In the genomic region with DNA sequence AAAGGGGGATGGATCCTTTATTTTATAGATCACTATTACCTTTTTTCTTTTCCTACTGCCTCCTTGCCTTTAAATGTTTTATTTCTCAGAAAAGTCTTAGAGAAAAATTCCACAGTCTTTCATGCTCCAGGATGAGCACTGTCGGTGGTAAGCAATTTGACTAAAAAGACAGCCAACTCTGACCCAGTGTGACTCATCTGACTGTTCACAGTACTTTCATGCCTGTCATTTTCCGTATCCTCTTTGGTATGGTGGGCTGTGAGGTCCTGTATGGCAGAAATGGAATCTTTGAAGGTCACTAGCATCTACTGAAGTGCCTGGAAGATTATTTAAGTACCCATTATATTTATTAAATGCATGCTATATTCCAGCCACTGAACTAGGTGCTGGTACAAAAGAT, we compare ENCODE assay signal across 20 cellular contexts. TPM values are rescaled to one million over a fixed set of nuclear protein-coding genes. Genes with fewer than 3 reads are reported as not detected.
DNase-seq lines count a peak whose midpoint lies in the region; ATAC-seq, FAIRE-seq and TF ChIP-seq lines count a peak whose summit lies in the region.
"Had no signal": no experiment of that assay in that cellular context is flagged by ENCODE, and none has a peak within 500 bp of the region (broad histone marks: within the 10 kb centered on the region; RNA-seq: fewer than 3 reads in every experiment).

No MANE protein-coding gene starts in this region.

- H3K4me3 ChIP-seq in brain microvascular endothelial cell (ENCODE audit: low read depth, low read length): no peak overlapping the region
- H3K4me3 ChIP-seq: GM12878, lower lobe of right lung, stomach had no signal

- peaks cover 0 to 28% of the 10 kb centered on the region in 2 donors for H3K27me3 Mint-ChIP-seq in effector memory CD8-positive, alpha-beta T cell

- no peak overlapping the region for H3K27ac Mint-ChIP-seq in effector memory CD8-positive, alpha-beta T cell
- H3K27ac Mint-ChIP-seq: activated naive CD8-positive, alpha-beta T cell; activated T-cell treated with anti-CD3 and anti-CD28 coated beads, Interleukin-2, amount 50 U/mL, for 24 hours; natural killer cell treated with Interleukin-12 subunit alpha and Interleukin-12 subunit beta and Interleukin-15 and Interleukin-18, amount 100 ng/mL, for 72 hours had no signal

- H3K4me3 Mint-ChIP-seq in effector memory CD8-positive, alpha-beta T cell: no peak overlapping the region
- H3K4me3 Mint-ChIP-seq: activated naive CD8-positive, alpha-beta T cell; activated T-cell treated with anti-CD3 and anti-CD28 coated beads, Interleukin-2, amount 50 U/mL, for 24 hours; natural killer cell treated with Interleukin-12 subunit alpha and Interleukin-12 subunit beta and Interleukin-15 and Interleukin-18, amount 100 ng/mL, for 72 hours had no signal

- H3K36me3 ChIP-seq in brain microvascular endothelial cell (replicated peaks): no peaks in the 10 kb centered on the region
- H3K36me3 ChIP-seq: lower lobe of right lung, stomach had no signal

- ATAC-seq in effector memory CD8-positive, alpha-beta T cell (replicated peaks): no peak
- ATAC-seq: GM12878; lower lobe of right lung; natural killer cell treated with Interleukin-12 subunit alpha and Interleukin-12 subunit beta and Interleukin-15 and Interleukin-18, amount 100 ng/mL, for 72 hours had no signal

- H3K4me1 Mint-ChIP-seq in effector memory CD8-positive, alpha-beta T cell (ENCODE audit: low read depth in 2 of 2): no peaks in the 10 kb centered on the region

- H3K9me3 Mint-ChIP-seq in effector memory CD8-positive, alpha-beta T cell: no peaks in the 10 kb centered on the region
- H3K9me3 Mint-ChIP-seq: activated T-cell treated with anti-CD3 and anti-CD28 coated beads, Interleukin-2, amount 50 U/mL, for 24 hours; natural killer cell treated with Interleukin-12 subunit alpha and Interleukin-12 subunit beta and Interleukin-15 and Interleukin-18, amount 100 ng/mL, for 72 hours had no signal

- in situ Hi-C loops in brain microvascular endothelial cell (cut with HindIII; ENCODE audit: low pct_ligation_motif_present, low sequenced_read_pairs): no loop called here

- no peak for FAIRE-seq in HTR-8/SVneo (lab: Jason Lieb, UNC)
- FAIRE-seq: GM12878 had no signal

- TF ChIP-seq CTCF in brain microvascular endothelial cell (IDR thresholded peaks at IDR 0.05; ENCODE audit: low read depth, low read length, missing control alignments): no peak

- H3K27ac ChIP-seq in brain microvascular endothelial cell: no peak overlapping the region
- H3K27ac ChIP-seq: HL-60, lower lobe of right lung had no signal

- peak; percentile 61 for DNase-seq in AG08395 (ENCODE audit: low spot score)
- peak; percentile 12 for DNase-seq in HTR-8/SVneo (ENCODE audit: insufficient read length, low spot score)
- DNase-seq in brain microvascular endothelial cell: peak; percentile 39
- peak; percentile 61 to 69 for DNase-seq in lung microvascular endothelial cell (ENCODE audit: low read depth in 2 of 2)
- no peak for DNase-seq in SHP77 treated with DMSO at 0.1 percent for 48 hours (lab: John Stamatoyannopoulos, UW)
- DNase-seq in RPMI8226: no peak
- no peak for DNase-seq in effector memory CD8-positive, alpha-beta T cell
- DNase-seq in OCI-M1 (lab: John Stamatoyannopoulos, UW): no peak
- DNase-seq: activated CD4-positive, alpha-beta T cell treated with anti-CD3 and anti-CD28 coated beads, Interleukin-2, amount 50 U/mL, for 1 hour; activated T-cell treated with anti-CD3 and anti-CD28 coated beads, Interleukin-2, amount 50 U/mL, for 24 hours; central memory CD4-positive, alpha-beta T cell; KG1; lower lobe of right lung; NCI-H1694; NCI-H446; stomach had no signal

- H3K36me3 Mint-ChIP-seq in effector memory CD8-positive, alpha-beta T cell (ENCODE audit: insufficient read depth): no peaks in the 10 kb centered on the region
- H3K36me3 Mint-ChIP-seq: activated naive CD8-positive, alpha-beta T cell; natural killer cell treated with Interleukin-12 subunit alpha and Interleukin-12 subunit beta and Interleukin-15 and Interleukin-18, amount 100 ng/mL, for 72 hours had no signal

- H3K27me3 ChIP-seq in brain microvascular endothelial cell (replicated peaks): no peaks in the 10 kb centered on the region
- H3K27me3 ChIP-seq: stomach had no signal

RNA-seq across cellular contexts. Expression of a gene that starts 2.1 kb away (rescaled TPM):
- total RNA-seq in lung microvascular endothelial cell: 7.8 and 13.3 TPM in 2 replicates
- total RNA-seq: GM12878; natural killer cell treated with Interleukin-12 subunit alpha and Interleukin-12 subunit beta and Interleukin-15 and Interleukin-18, amount 100 ng/mL, for 72 hours had no signal

RNA-seq across cellular contexts. Expression of a gene that starts 27.7 kb away (rescaled TPM):
- total RNA-seq in lung microvascular endothelial cell: 2.6 and 6.2 TPM in 2 replicates

Comparison
In these comparisons a context has a peak if more than half of its experiments do, and no peak if none do; other contexts are left out.
1. DNase-seq: peak in AG08395 (single experiment), HTR-8/SVneo (single experiment), brain microvascular endothelial cell (single experiment) and lung microvascular endothelial cell (2 of 2); none in SHP77 treated with DMSO at 0.1 percent for 48 hours (single experiment), RPMI8226 (single experiment), effector memory CD8-positive, alpha-beta T cell (0 of 3) and OCI-M1 (single experiment).